16 cellular contexts compared by ENCODE assay signal in genomic region chr1:201430790-201431189, GRCh38. TPM values are rescaled to one million over a fixed set of nuclear protein-coding genes. Genes with fewer than 3 reads are reported as not detected.
"Had no signal": no experiment of that assay in that cellular context is flagged by ENCODE, and none has a peak within 500 bp of the region (broad histone marks: within the 10 kb centered on the region; RNA-seq: fewer than 3 reads in every experiment).

No MANE protein-coding gene starts in this region.

- DNase-seq: activated CD4-positive, alpha-beta T cell treated with anti-CD3 and anti-CD28 coated beads, Interleukin-2, amount 50 U/mL, for 1 hour; activated effector memory CD4-positive, alpha-beta T cell treated with Interleukin-2 at 50 U/mL for 16 hours; amniotic stem cell; brain microvascular endothelial cell; left lung; stimulated activated CD4-positive, alpha-beta T cell treated with anti-CD3 and anti-CD28 coated beads, Interleukin-15, amount 100 ng/mL, for 24 hours; stimulated activated CD4-positive, alpha-beta T cell treated with anti-CD3 and anti-CD28 coated beads, Interleukin-4, amount 100 ng/mL, for 24 hours; upper lobe of left lung had no signal

- H3K9me3 Mint-ChIP-seq: activated naive CD4-positive, alpha-beta T cell treated with anti-CD3 and anti-CD28 coated beads, Interleukin-2, amount 50 U/mL, for 72 hours; stimulated activated naive CD8-positive, alpha-beta T cell treated with anti-CD3 and anti-CD28 coated beads, Interleukin-15, Interleukin-2, amounts not matched to agents 100 ng/mL and 50 ng/mL, for 24 hours had no signal

- H3K4me3 ChIP-seq: left lung, upper lobe of left lung had no signal

- H3K9me3 ChIP-seq: left lung, neutrophil, upper lobe of left lung had no signal

- H3K36me3 Mint-ChIP-seq: activated naive CD4-positive, alpha-beta T cell treated with anti-CD3 and anti-CD28 coated beads, Interleukin-2, amount 50 U/mL, for 72 hours had no signal

- H3K27ac ChIP-seq: brain microvascular endothelial cell, left lung, neutrophil, upper lobe of left lung had no signal

- H3K27me3 ChIP-seq: brain microvascular endothelial cell, left lung, upper lobe of left lung had no signal

- H3K36me3 ChIP-seq: brain microvascular endothelial cell, left lung, neutrophil, upper lobe of left lung had no signal

- H3K4me3 Mint-ChIP-seq: stimulated activated naive CD8-positive, alpha-beta T cell treated with anti-CD3 and anti-CD28 coated beads, Interleukin-15, Interleukin-2, amounts not matched to agents 100 ng/mL and 50 ng/mL, for 24 hours had no signal

- H3K27ac Mint-ChIP-seq: stimulated activated naive CD8-positive, alpha-beta T cell treated with anti-CD3 and anti-CD28 coated beads, Interleukin-15, Interleukin-2, amounts not matched to agents 100 ng/mL and 50 ng/mL, for 24 hours had no signal

- ATAC-seq: activated naive CD4-positive, alpha-beta T cell treated with anti-CD3 and anti-CD28 coated beads, Interleukin-2, amount 50 U/mL, for 72 hours; left lung had no signal

RNA-seq across cellular contexts. Expression of gene TNNI1, which starts 9.3 kb away (rescaled TPM):
- total RNA-seq: activated naive CD4-positive, alpha-beta T cell treated with anti-CD3 and anti-CD28 coated beads, Interleukin-2, amount 50 U/mL, for 72 hours; dermis microvascular lymphatic vessel endothelial cell; mesenteric fat pad; T-helper 2 cell treated with Interferon-gamma antibody and Interleukin-4, amounts not matched to agents 100 ng/mL and 5 ng/mL, for 36 hours; temporal lobe had no signal

RNA-seq across cellular contexts. Expression of gene LAD1, which starts 31.7 kb away (rescaled TPM):
- total RNA-seq: activated naive CD4-positive, alpha-beta T cell treated with anti-CD3 and anti-CD28 coated beads, Interleukin-2, amount 50 U/mL, for 72 hours; cerebellum; dermis microvascular lymphatic vessel endothelial cell; T-helper 2 cell treated with Interferon-gamma antibody and Interleukin-4, amounts not matched to agents 100 ng/mL and 5 ng/mL, for 36 hours; temporal lobe had no signal

RNA-seq across cellular contexts. Expression of gene TNNT2, which starts 53.3 kb away (rescaled TPM):
- total RNA-seq: activated naive CD4-positive, alpha-beta T cell treated with anti-CD3 and anti-CD28 coated beads, Interleukin-2, amount 50 U/mL, for 72 hours; cerebellum; dermis microvascular lymphatic vessel endothelial cell; mesenteric fat pad; T-helper 2 cell treated with Interferon-gamma antibody and Interleukin-4, amounts not matched to agents 100 ng/mL and 5 ng/mL, for 36 hours had no signal
